ENCODE assay signal across 13 cellular contexts in the genomic region with DNA sequence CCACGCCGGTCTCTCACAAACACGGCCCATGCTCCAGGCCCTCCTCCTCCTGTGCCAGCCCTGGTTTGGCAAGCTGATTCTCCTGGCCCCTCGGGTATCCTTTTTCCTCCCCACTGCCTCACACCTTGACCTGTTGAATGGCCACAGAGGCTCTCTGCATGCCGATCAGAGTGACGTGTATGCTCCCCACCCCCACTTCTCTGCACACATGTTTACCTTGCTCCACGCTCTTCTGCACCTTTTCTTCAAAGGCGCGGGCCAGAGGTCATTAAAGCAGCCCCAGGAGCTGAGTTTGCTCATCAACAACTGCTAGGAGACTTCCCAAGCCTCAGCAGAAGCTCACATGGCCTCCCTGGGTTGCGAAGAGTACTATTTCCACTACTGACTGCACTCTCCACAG.
DNase-seq lines count a peak whose midpoint lies in the region; TF ChIP-seq lines count a peak whose summit lies in the region.
"Had no signal": no experiment of that assay in that cellular context is flagged by ENCODE, and none has a peak within 500 bp of the region (broad histone marks: within the 10 kb centered on the region; RNA-seq: fewer than 3 reads in every experiment).

No MANE protein-coding gene starts in this region.

- H3K27me3 ChIP-seq in DOHH2 (ENCODE audit: control insufficient read depth, low read length) = no peaks in the 10 kb centered on the region
- H3K27me3 ChIP-seq in OCI-LY3 (ENCODE audit: low read depth, low read length) = no peaks in the 10 kb centered on the region
- H3K27me3 ChIP-seq: suprapubic skin had no signal

- CTCF ChIA-PET in HEK293 (lab: Yijun Ruan, JAX) = no interaction called here

- no peak overlapping the region for H3K4me3 Mint-ChIP-seq in neural crest cell

- no peak overlapping the region for H3K9ac ChIP-seq in OCI-LY3 (ENCODE audit: low read length)
- H3K9ac ChIP-seq: parathyroid adenoma had no signal

- DNase-seq in neural crest cell (ENCODE audit: low read depth, low spot score) = no peak
- DNase-seq in DMS 273 (lab: John Stamatoyannopoulos, UW; ENCODE audit: unreplicated experiment) = no peak
- no peak for DNase-seq in NOMO-1 treated with DMSO at 0.1 percent for 48 hours (lab: John Stamatoyannopoulos, UW; ENCODE audit: unreplicated experiment)
- no peak for DNase-seq in MV-4-11 (lab: John Stamatoyannopoulos, UW)
- DNase-seq: activated naive CD4-positive, alpha-beta T cell; foreskin keratinocyte; H7; left ventricle myocardium superior had no signal

- POLR2A ChIA-PET in HEK293 (lab: Yijun Ruan, JAX) = no interaction called here

- no peak overlapping the region for H3K27ac ChIP-seq in DOHH2 (ENCODE audit: low read depth, low read length)
- no peak overlapping the region for H3K27ac ChIP-seq in HEK293 (ENCODE audit: extremely low read depth, low read depth, low read length)
- peak overlapping the region; percentile 57 for H3K27ac ChIP-seq in OCI-LY3 (ENCODE audit: low read length)
- H3K27ac ChIP-seq: foreskin keratinocyte, parathyroid adenoma, suprapubic skin had no signal

- H3K4me1 Mint-ChIP-seq in neural crest cell = no peaks in the 10 kb centered on the region

- H3K4me3 ChIP-seq in DOHH2 (ENCODE audit: low read length) = peak overlapping the region; percentile 44; the same call in 1 of the 2 replicates
- no peak overlapping the region for H3K4me3 ChIP-seq in HEK293 (ENCODE audit: low read depth, low read length)
- H3K4me3 ChIP-seq in OCI-LY3 (ENCODE audit: low read length) = peak overlapping the region; percentile 32; the same call in 1 of the 2 replicates
- H3K4me3 ChIP-seq: suprapubic skin had no signal

- no peaks in the 10 kb centered on the region for H3K9me3 ChIP-seq in DOHH2 (ENCODE audit: control insufficient read depth, insufficient read depth, low read length)
- H3K9me3 ChIP-seq in HEK293 (ENCODE audit: control insufficient read depth, insufficient read depth, low read depth, low read length) = no peaks in the 10 kb centered on the region
- H3K9me3 ChIP-seq in OCI-LY3 (ENCODE audit: insufficient read depth, low read length) = no peaks in the 10 kb centered on the region
- H3K9me3 ChIP-seq: suprapubic skin had no signal

- H3K9me3 Mint-ChIP-seq in neural crest cell = no peaks in the 10 kb centered on the region

- peaks cover 20% of the 10 kb centered on the region for H3K4me1 ChIP-seq in DOHH2 (ENCODE audit: control insufficient read depth, low read length)
- peaks cover 7% of the 10 kb centered on the region for H3K4me1 ChIP-seq in HEK293 (ENCODE audit: control insufficient read depth, insufficient read depth, low read length)
- H3K4me1 ChIP-seq in OCI-LY3 (ENCODE audit: low read length) = peaks cover 42% of the 10 kb centered on the region
- H3K4me1 ChIP-seq: parathyroid adenoma had no signal

- H3K27me3 Mint-ChIP-seq in neural crest cell (ENCODE audit: low read depth) = peaks cover 2% of the 10 kb centered on the region

- H3K4me2 ChIP-seq in DOHH2 (ENCODE audit: low read length) (peak overlapping the region; percentile 60), OCI-LY3 (ENCODE audit: low read length) (peak overlapping the region; percentile 54)

- TF ChIP-seq CTCF in DOHH2 (IDR thresholded peaks at IDR 0.05; ENCODE audit: low read depth, low read length, poor library complexity, severe bottlenecking) (no peak), HEK293 (tag by site-specific recombination; IDR thresholded peaks at IDR 0.05) (no peak), OCI-LY3 (IDR thresholded peaks at IDR 0.05; ENCODE audit: low read depth, low read length) (no peak), neural crest cell (conservative IDR thresholded peaks at IDR 0.05) (no peak)

- no peaks in the 10 kb centered on the region for H4K20me1 ChIP-seq in DOHH2 (ENCODE audit: control insufficient read depth, insufficient read depth, low read depth, low read length)
- peaks cover 92% of the 10 kb centered on the region for H4K20me1 ChIP-seq in OCI-LY3 (ENCODE audit: insufficient read depth, low read length)

- peak overlapping the region; percentile 85 for H3K27ac Mint-ChIP-seq in neural crest cell (ENCODE audit: unreplicated experiment)

- no peaks in the 10 kb centered on the region for H3F3A ChIP-seq in DOHH2 (ENCODE audit: control insufficient read depth, insufficient read depth)

- no peak overlapping the region for H2AFZ ChIP-seq in OCI-LY3 (ENCODE audit: low read depth, low read length)
- H2AFZ ChIP-seq: parathyroid adenoma had no signal

- H3K36me3 ChIP-seq in DOHH2 (ENCODE audit: control insufficient read depth, low read length) (no peaks in the 10 kb centered on the region), HEK293 (ENCODE audit: control insufficient read depth in 2 of 2, insufficient read depth in 1 of 2, low read length in 2 of 2) (no peaks in the 10 kb centered on the region), OCI-LY3 (replicated peaks; ENCODE audit: low read depth, low read length) (peaks cover 44% of the 10 kb centered on the region)
- H3K36me3 ChIP-seq: suprapubic skin had no signal

- no peaks in the 10 kb centered on the region for H3K79me2 ChIP-seq in DOHH2 (ENCODE audit: control insufficient read depth, low read length)
- H3K79me2 ChIP-seq in OCI-LY3 (ENCODE audit: low read length) = peaks cover 99% of the 10 kb centered on the region
- H3K79me2 ChIP-seq: parathyroid adenoma had no signal

- H3K36me3 Mint-ChIP-seq in neural crest cell (ENCODE audit: low read depth) = no peaks in the 10 kb centered on the region

- no peaks in the 10 kb centered on the region for H3K9me2 ChIP-seq in DOHH2 (replicated peaks; ENCODE audit: control insufficient read depth, low read length)

TF ChIP-seq in HEK293, 187 proteins besides CTCF, POLR2A, EP300 and RAD21:
- TF ChIP-seq SCRT2 (tag by site-specific recombination; IDR thresholded peaks at IDR 0.05) = peak; percentile 93
- no peak for TF ChIP-seq IKZF3 (tag by site-specific recombination; IDR thresholded peaks at IDR 0.05)
- TF ChIP-seq BCL11A (tag by site-specific recombination; IDR thresholded peaks at IDR 0.05; ENCODE audit: low read depth) = no peak
- TF ChIP-seq SCRT1 (tag by site-specific recombination; IDR thresholded peaks at IDR 0.05; ENCODE audit: borderline replicate concordance) = peak; percentile 66; the same call in 1 of the 2 replicates
